Comparison of ENCODE assay signal across 16 cellular contexts in genomic region chr1:31371560-31371959, GRCh38. TPM values are rescaled to one million over a fixed set of nuclear protein-coding genes. Genes with fewer than 3 reads are reported as not detected.
DNase-seq lines count a peak whose midpoint lies in the region; ATAC-seq, FAIRE-seq and TF ChIP-seq lines count a peak whose summit lies in the region.
"Had no signal": no experiment of that assay in that cellular context is flagged by ENCODE, and none has a peak within 500 bp of the region (broad histone marks: within the 10 kb centered on the region; RNA-seq: fewer than 3 reads in every experiment).

No MANE protein-coding gene starts in this region.

- DNase-seq in RCC 7860 (ENCODE audit: low spot score): peak; percentile 9
- DNase-seq in dorsolateral prefrontal cortex: no peak
- DNase-seq in mesenteric fat pad (ENCODE audit: low spot score): peak; percentile 62
- DNase-seq in thoracic aorta (ENCODE audit: low spot score): no peak
- no peak for DNase-seq in activated CD4-positive, alpha-beta memory T cell treated with anti-CD3 and anti-CD28 coated beads, Interleukin-2, amount 10 ng/mL, durations not matched to agents 7 days and 5 days
- no peak for DNase-seq in Calu3
- DNase-seq: activated CD4-positive, alpha-beta T cell treated with anti-CD3 and anti-CD28 coated beads for 1 hour; COR-L47; GM23248; NCI-H510A; stimulated activated CD4-positive, alpha-beta T cell treated with anti-CD3 and anti-CD28 coated beads, Interleukin-4, amount 100 ng/mL, for 1 hour had no signal

- POLR2A ChIA-PET in activated CD4-positive, alpha-beta memory T cell treated with anti-CD3 and anti-CD28 coated beads, Interleukin-2, amount 10 ng/mL, durations not matched to agents 7 days and 5 days (lab: Charles Lee): no interaction called here

- H3K4me3 ChIP-seq in dorsolateral prefrontal cortex (peak overlapping the region in 58 of 59 donors; percentile 13 to 83 (median 64)), thoracic aorta (peak overlapping the region; percentile 81)
- H3K4me3 ChIP-seq: body of pancreas, GM23248 had no signal

- no peak overlapping the region for H3K27ac Mint-ChIP-seq in activated CD4-positive, alpha-beta memory T cell treated with anti-CD3 and anti-CD28 coated beads, Interleukin-2, amount 10 ng/mL, durations not matched to agents 7 days and 5 days
- H3K27ac Mint-ChIP-seq in Calu3 (ENCODE audit: unreplicated experiment): no peak overlapping the region
- H3K27ac Mint-ChIP-seq: activated T-helper 1 cell treated with anti-CD3 and anti-CD28 coated beads, Interleukin-12 subunit alpha, Interleukin-12 subunit beta, Interleukin-2, Interleukin-4 antibody, amounts not matched to agents 30 ng/mL and 10 ng/mL and 1 ng/mL, durations not matched to agents 14 hours and 24 hours and 36 hours; stimulated activated naive CD8-positive, alpha-beta T cell treated with anti-CD3 and anti-CD28 coated beads, Interleukin-15, Interleukin-2, amounts not matched to agents 100 ng/mL and 50 ng/mL, for 24 hours had no signal

- H3K27me3 Mint-ChIP-seq in activated CD4-positive, alpha-beta memory T cell treated with anti-CD3 and anti-CD28 coated beads, Interleukin-2, amount 10 ng/mL, durations not matched to agents 7 days and 5 days: peaks cover 11% of the 10 kb centered on the region
- no peaks in the 10 kb centered on the region for H3K27me3 Mint-ChIP-seq in Calu3 (ENCODE audit: unreplicated experiment)

- FAIRE-seq in RCC 7860 (lab: Jason Lieb, UNC): peak; percentile 57

- CTCF ChIA-PET in activated CD4-positive, alpha-beta memory T cell treated with anti-CD3 and anti-CD28 coated beads, Interleukin-2, amount 10 ng/mL, durations not matched to agents 7 days and 5 days (lab: Charles Lee): interaction anchor here (1.2 to 1.4 kb wide), 3 partner anchors 23 to 177 kb away, joined by 3 to 6 read pairs (median 3); no protein-coding TSS in a partner anchor
- CTCF ChIA-PET in Calu3 (lab: Charles Lee): interaction anchor here (1.2 kb wide), 1 partner anchor 186 kb away, joined by 3 read pairs; no protein-coding TSS in a partner anchor

- TF ChIP-seq CTCF in dorsolateral prefrontal cortex (IDR thresholded peaks at IDR 0.05 in 54 of 56, conservative IDR thresholded peaks at IDR 0.05 in 2 of 56; ENCODE audit: low read depth in 1 of 56, partially characterized antibody in 56 of 56): no peak
- no peak for TF ChIP-seq CTCF in thoracic aorta (IDR thresholded peaks at IDR 0.05)
- TF ChIP-seq CTCF in Calu3 (IDR thresholded peaks at IDR 0.05; ENCODE audit: unreplicated experiment): no peak

- H3K9me3 ChIP-seq in thoracic aorta: no peaks in the 10 kb centered on the region
- H3K9me3 ChIP-seq: body of pancreas had no signal

- peaks cover 9% of the 10 kb centered on the region for H3K36me3 ChIP-seq in thoracic aorta

- ATAC-seq in thoracic aorta (ENCODE audit: insufficient number of reproducible peaks, low FRiP score, low read depth) (no peak), HG03175 (IDR thresholded peaks at IDR 0.05; ENCODE audit: unreplicated experiment) (no peak)
- ATAC-seq: body of pancreas had no signal

- no peaks in the 10 kb centered on the region for H3K9me3 Mint-ChIP-seq in activated CD4-positive, alpha-beta memory T cell treated with anti-CD3 and anti-CD28 coated beads, Interleukin-2, amount 10 ng/mL, durations not matched to agents 7 days and 5 days
- H3K9me3 Mint-ChIP-seq in Calu3 (ENCODE audit: low read depth, unreplicated experiment): no peaks in the 10 kb centered on the region
- H3K9me3 Mint-ChIP-seq: activated T-helper 1 cell treated with anti-CD3 and anti-CD28 coated beads, Interleukin-12 subunit alpha, Interleukin-12 subunit beta, Interleukin-2, Interleukin-4 antibody, amounts not matched to agents 30 ng/mL and 10 ng/mL and 1 ng/mL, durations not matched to agents 14 hours and 24 hours and 36 hours; stimulated activated naive CD8-positive, alpha-beta T cell treated with anti-CD3 and anti-CD28 coated beads, Interleukin-15, Interleukin-2, amounts not matched to agents 100 ng/mL and 50 ng/mL, for 24 hours had no signal

- BruUV-seq in Calu3 (replicated peaks; lab: Mats Ljungman, UMichigan): no TSS peak

- H3K27me3 ChIP-seq in dorsolateral prefrontal cortex: no peaks in the 10 kb centered on the region
- no peaks in the 10 kb centered on the region for H3K27me3 ChIP-seq in thoracic aorta (replicated peaks; ENCODE audit: insufficient read depth)
- H3K27me3 ChIP-seq: body of pancreas had no signal

- H3K27ac ChIP-seq in dorsolateral prefrontal cortex: peak overlapping the region in 56 of 59 donors; percentile 5 to 99 (median 96)
- peak overlapping the region; percentile 88 to 94 for H3K27ac ChIP-seq in thoracic aorta
- H3K27ac ChIP-seq: GM23248 had no signal

- H3K4me3 Mint-ChIP-seq in activated CD4-positive, alpha-beta memory T cell treated with anti-CD3 and anti-CD28 coated beads, Interleukin-2, amount 10 ng/mL, durations not matched to agents 7 days and 5 days: no peak overlapping the region
- H3K4me3 Mint-ChIP-seq in Calu3 (ENCODE audit: low read depth, unreplicated experiment): no peak overlapping the region
- H3K4me3 Mint-ChIP-seq: activated T-helper 1 cell treated with anti-CD3 and anti-CD28 coated beads, Interleukin-12 subunit alpha, Interleukin-12 subunit beta, Interleukin-2, Interleukin-4 antibody, amounts not matched to agents 30 ng/mL and 10 ng/mL and 1 ng/mL, durations not matched to agents 14 hours and 24 hours and 36 hours; stimulated activated naive CD8-positive, alpha-beta T cell treated with anti-CD3 and anti-CD28 coated beads, Interleukin-15, Interleukin-2, amounts not matched to agents 100 ng/mL and 50 ng/mL, for 24 hours had no signal

- H3K4me1 ChIP-seq in thoracic aorta (ENCODE audit: control insufficient read depth in 1 of 2, low read depth in 2 of 2): peaks cover 27 to 80% of the 10 kb centered on the region in 2 donors

- H3K4me1 Mint-ChIP-seq in activated CD4-positive, alpha-beta memory T cell treated with anti-CD3 and anti-CD28 coated beads, Interleukin-2, amount 10 ng/mL, durations not matched to agents 7 days and 5 days: peaks cover 15% of the 10 kb centered on the region
- peaks cover 25% of the 10 kb centered on the region for H3K4me1 Mint-ChIP-seq in Calu3 (ENCODE audit: low read depth, unreplicated experiment)

- H3K36me3 Mint-ChIP-seq in activated CD4-positive, alpha-beta memory T cell treated with anti-CD3 and anti-CD28 coated beads, Interleukin-2, amount 10 ng/mL, durations not matched to agents 7 days and 5 days (ENCODE audit: low read depth): peaks cover 3% of the 10 kb centered on the region
- peaks cover 1% of the 10 kb centered on the region for H3K36me3 Mint-ChIP-seq in Calu3 (ENCODE audit: insufficient read depth, unreplicated experiment)

- intact Hi-C loops in dorsolateral prefrontal cortex (cut with DNase I): loop anchor here in 1 of 2 donors (10.0 kb wide), 1 partner anchor 77 kb away; the partner anchor contains the start of genes SNRNP40 and ZCCHC17
- intact Hi-C loops in Calu3 (cut with micrococcal nuclease; ENCODE audit: unreplicated experiment): no loop called here

RNA-seq across cellular contexts. Expression of gene FABP3, which starts 1.3 kb away (rescaled TPM):
- total RNA-seq in dorsolateral prefrontal cortex: 100 to 1,000 TPM in 40 of 120 experiments, 10 to 100 TPM in 80; 26.6 to 202 (median 90.7) TPM
- total RNA-seq in mesenteric fat pad: 9.1 TPM
- 10 to 100 TPM; 19.2 to 28.6 TPM for total RNA-seq in thoracic aorta
- total RNA-seq in activated CD4-positive, alpha-beta memory T cell treated with anti-CD3 and anti-CD28 coated beads, Interleukin-2, amount 10 ng/mL, durations not matched to agents 7 days and 5 days: not detected
- total RNA-seq in Calu3 (2022): not detected in 2 replicates
- total RNA-seq: activated T-helper 1 cell treated with anti-CD3 and anti-CD28 coated beads, Interleukin-12 subunit alpha, Interleukin-12 subunit beta, Interleukin-2, Interleukin-4 antibody, amounts not matched to agents 30 ng/mL and 10 ng/mL and 1 ng/mL, durations not matched to agents 14 hours and 24 hours and 36 hours; HT-29 had no signal

RNA-seq across cellular contexts. Expression of gene SERINC2, which starts 41.5 kb away (rescaled TPM):
- total RNA-seq in dorsolateral prefrontal cortex (1 to 10 TPM in 37 of 120 experiments, under 1 TPM in 79, not detected in 4; 0.19 to 2.7 (median 0.81) TPM), mesenteric fat pad (10.0 TPM), thoracic aorta (10 to 100 TPM in 1 of 2 donors, 1 to 10 TPM in 1; 7.6 to 12.3 TPM), Calu3 (2022) (67.7 and 79.8 TPM in 2 replicates)
- under 1 TPM; 0.10 to 0.13 TPM for total RNA-seq in activated CD4-positive, alpha-beta memory T cell treated with anti-CD3 and anti-CD28 coated beads, Interleukin-2, amount 10 ng/mL, durations not matched to agents 7 days and 5 days
- total RNA-seq: activated T-helper 1 cell treated with anti-CD3 and anti-CD28 coated beads, Interleukin-12 subunit alpha, Interleukin-12 subunit beta, Interleukin-2, Interleukin-4 antibody, amounts not matched to agents 30 ng/mL and 10 ng/mL and 1 ng/mL, durations not matched to agents 14 hours and 24 hours and 36 hours had no signal

Comparison
In these comparisons a context has a peak if more than half of its experiments do, and no peak if none do; other contexts are left out.
1. DNase-seq: peak in RCC 7860 (single experiment) and mesenteric fat pad (single experiment); none in dorsolateral prefrontal cortex (0 of 10), thoracic aorta (single experiment), activated CD4-positive, alpha-beta memory T cell treated with anti-CD3 and anti-CD28 coated beads, Interleukin-2, amount 10 ng/mL, durations not matched to agents 7 days and 5 days (single experiment) and Calu3 (single experiment).
2. RNA of gene FABP3, which starts 1.3 kb away (total RNA-seq): 26.6 to 202 TPM in dorsolateral prefrontal cortex, 19.2 to 28.6 TPM in thoracic aorta and 9.1 TPM in mesenteric fat pad (single experiment); not detected in activated CD4-positive, alpha-beta memory T cell treated with anti-CD3 and anti-CD28 coated beads, Interleukin-2, amount 10 ng/mL, durations not matched to agents 7 days and 5 days and not detected in Calu3; every median in the first group is over 10 times any median in the second.